15 cellular contexts compared by ENCODE assay signal in the genomic region with DNA sequence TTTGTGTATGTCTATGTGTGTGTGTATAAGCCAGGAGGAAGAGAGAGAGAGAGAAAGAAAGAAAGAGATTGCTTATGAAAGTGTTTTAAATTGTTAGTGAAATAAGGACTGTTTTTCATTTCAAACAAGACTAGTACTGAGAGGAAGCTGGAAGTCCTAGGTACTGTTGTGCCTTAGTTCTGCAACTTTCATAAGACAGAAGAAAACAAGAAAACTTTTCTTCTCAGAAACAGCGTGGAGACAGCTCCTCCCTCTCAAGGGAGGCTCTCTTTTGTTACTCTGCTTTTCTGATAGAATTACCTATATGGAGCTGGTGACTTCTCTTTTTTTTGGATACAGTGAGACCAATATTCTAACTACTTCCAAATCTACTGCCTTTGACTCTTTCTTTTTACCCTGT.
DNase-seq lines count a peak whose midpoint lies in the region; ATAC-seq, FAIRE-seq and TF ChIP-seq lines count a peak whose summit lies in the region.
"Had no signal": no experiment of that assay in that cellular context is flagged by ENCODE, and none has a peak within 500 bp of the region (broad histone marks: within the 10 kb centered on the region; RNA-seq: fewer than 3 reads in every experiment).

No MANE protein-coding gene starts in this region.

- no peaks in the 10 kb centered on the region for H3K27me3 ChIP-seq in tibial nerve
- H3K27me3 ChIP-seq: cardiac muscle cell, testis had no signal

- peak; percentile 52 for ATAC-seq in GM19463 (IDR thresholded peaks at IDR 0.05; ENCODE audit: unreplicated experiment)
- ATAC-seq in HG02870 (IDR thresholded peaks at IDR 0.05; ENCODE audit: unreplicated experiment), result peak; percentile 61
- ATAC-seq in HG03575 (IDR thresholded peaks at IDR 0.05; ENCODE audit: extremely low read depth, insufficient number of reproducible peaks, low FRiP score, unreplicated experiment), result peak; percentile 45
- ATAC-seq: WTC11 had no signal

- H3K9me3 Mint-ChIP-seq in activated CD4-positive, alpha-beta memory T cell treated with anti-CD3 and anti-CD28 coated beads for 36 hours, result no peaks in the 10 kb centered on the region
- H3K9me3 Mint-ChIP-seq: activated T-helper 1 cell treated with anti-CD3 and anti-CD28 coated beads, Interleukin-12 subunit alpha, Interleukin-12 subunit beta, Interleukin-2, Interleukin-4 antibody, amounts not matched to agents 30 ng/mL and 10 ng/mL and 1 ng/mL, durations not matched to agents 14 hours and 24 hours and 36 hours had no signal

- H3K9me3 ChIP-seq in tibial nerve, result no peaks in the 10 kb centered on the region
- H3K9me3 ChIP-seq: testis had no signal

- CTCF ChIA-PET in activated CD4-positive, alpha-beta memory T cell treated with anti-CD3 and anti-CD28 coated beads for 36 hours (lab: Charles Lee), result no interaction called here

- no peak for TF ChIP-seq CTCF in tibial nerve (IDR thresholded peaks at IDR 0.05)

- POLR2A ChIA-PET in activated CD4-positive, alpha-beta memory T cell treated with anti-CD3 and anti-CD28 coated beads for 36 hours (lab: Charles Lee), result no interaction called here

- DNase-seq in GM12891 (ENCODE audit: insufficient read length, low spot score), result no peak
- DNase-seq in SIG-M5 (lab: John Stamatoyannopoulos, UW), result no peak
- DNase-seq in tibial nerve (ENCODE audit: low spot score in 2 of 2), result no peak
- no peak for DNase-seq in activated CD4-positive, alpha-beta memory T cell treated with anti-CD3 and anti-CD28 coated beads for 36 hours
- DNase-seq in activated CD8-positive, alpha-beta memory T cell treated with anti-CD3 and anti-CD28 coated beads, Interleukin-2, amount 50 U/mL, for 4 hours, result no peak
- DNase-seq: mesendoderm, NCI-H510A treated with DMSO at 0.1 percent for 48 hours, testis had no signal

- no peaks in the 10 kb centered on the region for H3K36me3 Mint-ChIP-seq in activated CD4-positive, alpha-beta memory T cell treated with anti-CD3 and anti-CD28 coated beads for 36 hours
- H3K36me3 Mint-ChIP-seq: WTC11 had no signal

- FAIRE-seq in GM12891 (lab: Jason Lieb, UNC), result peak; percentile 68

- no peak for TF ChIP-seq EP300 in tibial nerve (IDR thresholded peaks at IDR 0.05)

- H3K4me3 ChIP-seq in tibial nerve, result no peak overlapping the region
- H3K4me3 ChIP-seq: cardiac muscle cell, testis had no signal

- peaks cover 0 to 5% (median 2%) of the 10 kb centered on the region in 4 donors for H3K4me1 ChIP-seq in tibial nerve
- H3K4me1 ChIP-seq: testis had no signal

- no peaks in the 10 kb centered on the region for H3K4me1 Mint-ChIP-seq in activated CD4-positive, alpha-beta memory T cell treated with anti-CD3 and anti-CD28 coated beads for 36 hours (ENCODE audit: low read depth)

- peaks cover 4% of the 10 kb centered on the region for H3K27me3 Mint-ChIP-seq in activated CD4-positive, alpha-beta memory T cell treated with anti-CD3 and anti-CD28 coated beads for 36 hours

- no peak for TF ChIP-seq POLR2A in GM12891 (IDR thresholded peaks at IDR 0.05; ENCODE audit: low read depth, low read length)
- no peak for TF ChIP-seq POLR2A in tibial nerve (IDR thresholded peaks at IDR 0.05)

- H3K4me3 Mint-ChIP-seq in activated CD4-positive, alpha-beta memory T cell treated with anti-CD3 and anti-CD28 coated beads for 36 hours, result no peak overlapping the region
- H3K4me3 Mint-ChIP-seq: activated T-helper 1 cell treated with anti-CD3 and anti-CD28 coated beads, Interleukin-12 subunit alpha, Interleukin-12 subunit beta, Interleukin-2, Interleukin-4 antibody, amounts not matched to agents 30 ng/mL and 10 ng/mL and 1 ng/mL, durations not matched to agents 14 hours and 24 hours and 36 hours; WTC11 had no signal

- intact Hi-C loops in activated CD4-positive, alpha-beta memory T cell treated with anti-CD3 and anti-CD28 coated beads for 36 hours (cut with micrococcal nuclease), result no loop called here

- peak overlapping the region in 1 of 4 donors; percentile 20 for H3K27ac ChIP-seq in tibial nerve
- H3K27ac ChIP-seq: cardiac muscle cell, epithelial cell of prostate, testis had no signal

- 17 to 28% methylated on average over 1 of the region's 1 CpG for WGBS in tibial nerve, 2 donors

- no peak overlapping the region for H3K27ac Mint-ChIP-seq in activated CD4-positive, alpha-beta memory T cell treated with anti-CD3 and anti-CD28 coated beads for 36 hours
- H3K27ac Mint-ChIP-seq: activated T-helper 1 cell treated with anti-CD3 and anti-CD28 coated beads, Interleukin-12 subunit alpha, Interleukin-12 subunit beta, Interleukin-2, Interleukin-4 antibody, amounts not matched to agents 30 ng/mL and 10 ng/mL and 1 ng/mL, durations not matched to agents 14 hours and 24 hours and 36 hours; WTC11 had no signal

- H3K36me3 ChIP-seq in tibial nerve, result no peaks in the 10 kb centered on the region
- H3K36me3 ChIP-seq: cardiac muscle cell had no signal

TF ChIP-seq in GM12891, 5 proteins besides CTCF, POLR2A, EP300 and RAD21:
- TF ChIP-seq POU2F2 (IDR thresholded peaks at IDR 0.05; ENCODE audit: low read depth, low read length) (no peak), SPI1 (IDR thresholded peaks at IDR 0.05; ENCODE audit: low read depth, low read length) (peak; percentile 25; the same call in 1 of the 2 replicates), POLR2AphosphoS5 (IDR thresholded peaks at IDR 0.05; ENCODE audit: low read depth, low read length) (no peak), PAX5 (IDR thresholded peaks at IDR 0.05; ENCODE audit: insufficient read depth, low read length, severe bottlenecking) (no peak), TAF1 (IDR thresholded peaks at IDR 0.05; ENCODE audit: low read depth, low read length) (no peak)
TF ChIP-seq in GM12891: peak in this region for 1.
